Comparison of ENCODE assay signal across 17 cellular contexts in the genomic region with DNA sequence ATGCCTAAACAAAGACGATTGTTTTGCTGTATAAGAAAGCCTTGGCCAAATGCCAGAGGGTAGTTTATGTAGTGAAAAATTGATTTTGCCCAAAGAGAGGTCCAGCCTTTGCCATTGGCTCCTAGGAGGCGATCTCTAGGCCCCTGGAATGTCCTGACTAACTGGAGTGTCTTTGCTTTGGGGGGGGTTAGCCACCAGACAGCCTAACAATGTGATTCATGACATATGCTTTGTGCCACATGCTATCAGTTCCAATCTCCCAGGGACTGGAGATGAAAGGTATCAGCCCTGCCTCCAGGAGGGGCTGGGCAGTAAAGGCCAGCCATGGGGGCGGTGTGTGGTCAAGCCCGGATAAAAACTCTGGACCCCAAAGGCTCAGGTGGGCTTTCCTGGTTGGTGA. TPM values are rescaled to one million over a fixed set of nuclear protein-coding genes. Genes with fewer than 3 reads are reported as not detected.
"Had no signal": no experiment of that assay in that cellular context is flagged by ENCODE, and none has a peak within 500 bp of the region (broad histone marks: within the 10 kb centered on the region; RNA-seq: fewer than 3 reads in every experiment).

No MANE protein-coding gene starts in this region.

- H3K27me3 ChIP-seq: heart left ventricle, stomach had no signal

- ATAC-seq: esophagus mucosa; heart left ventricle; mucosa of descending colon; naive thymus-derived CD8-positive, alpha-beta T cell; sciatic nerve; stimulated activated naive B cell treated with anti-CD40 and anti-IgM and Interleukin-4, amounts not matched to agents 10 μg/mL and 1 μg/mL and 100 μg/mL, for 72 hours had no signal

- DNase-seq: effector memory CD4-positive, alpha-beta T cell; heart left ventricle; hippocampal formation; mucosa of descending colon; naive thymus-derived CD8-positive, alpha-beta T cell; posterior cingulate gyrus; stimulated activated CD4-positive, alpha-beta T cell treated with anti-CD3 and anti-CD28 coated beads, Interleukin-2, amount 100 ng/mL, for 24 hours; stimulated activated CD4-positive, alpha-beta T cell treated with anti-CD3 and anti-CD28 coated beads, Interleukin-4, amount 100 ng/mL, for 4 hours; stimulated activated naive B cell treated with anti-CD40 and anti-IgM and Interleukin-4, amounts not matched to agents 10 μg/mL and 1 μg/mL and 100 μg/mL, for 72 hours; stomach had no signal

- FAIRE-seq: endometrium, frontal cortex had no signal

- H3K9me3 ChIP-seq: heart left ventricle, mucosa of descending colon, stomach, thoracic aorta had no signal

- H3K4me3 ChIP-seq: coronary artery, heart left ventricle, mucosa of descending colon, skin epidermis, stomach, thoracic aorta had no signal

- H3K36me3 ChIP-seq: heart left ventricle, stomach, thoracic aorta had no signal

- H3K27ac ChIP-seq: coronary artery, heart left ventricle, skin epidermis, stomach, thoracic aorta had no signal

RNA-seq across cellular contexts. Expression of gene TUBB2B, which starts 37.4 kb away (rescaled TPM):
- total RNA-seq: naive thymus-derived CD8-positive, alpha-beta T cell had no signal
